Comparison of ENCODE assay signal across 29 cellular contexts in genomic region chr16:65285128-65286120, GRCh38.
DNase-seq lines count a peak whose midpoint lies in the region; ATAC-seq, FAIRE-seq and TF ChIP-seq lines count a peak whose summit lies in the region.
"Had no signal": no experiment of that assay in that cellular context is flagged by ENCODE, and none has a peak within 500 bp of the region (broad histone marks: within the 10 kb centered on the region; RNA-seq: fewer than 3 reads in every experiment).

No MANE protein-coding gene starts in this region.

- H3K36me3 ChIP-seq in astrocyte (ENCODE audit: insufficient read depth, low read length) (no peaks in the 10 kb centered on the region), heart right ventricle (no peaks in the 10 kb centered on the region), trophoblast cell (ENCODE audit: control insufficient read depth in 1 of 2, insufficient read depth in 2 of 2, low read length in 2 of 2) (no peaks in the 10 kb centered on the region)
- H3K36me3 ChIP-seq: colonic mucosa, ovary, sigmoid colon, upper lobe of left lung had no signal

- H2BK12ac ChIP-seq in trophoblast cell (ENCODE audit: low read length): peak overlapping the region; percentile 42

- H3K4ac ChIP-seq in trophoblast cell (ENCODE audit: low read depth, low read length): no peak overlapping the region

- no peaks in the 10 kb centered on the region for H3K36me3 Mint-ChIP-seq in HFFc6 (ENCODE audit: low read depth)
- peaks cover 1% of the 10 kb centered on the region for H3K36me3 Mint-ChIP-seq in astrocyte (ENCODE audit: low read depth, unreplicated experiment)
- H3K36me3 Mint-ChIP-seq: naive thymus-derived CD4-positive, alpha-beta T cell had no signal

- H4K20me1 ChIP-seq in astrocyte (ENCODE audit: insufficient read depth, low read length): no peaks in the 10 kb centered on the region

- H3K14ac ChIP-seq in trophoblast cell (ENCODE audit: low read length): peak overlapping the region; percentile 37

- H3K27ac Mint-ChIP-seq in HFFc6 (no peak overlapping the region), astrocyte (ENCODE audit: unreplicated experiment) (no peak overlapping the region)
- H3K27ac Mint-ChIP-seq: activated CD4-positive, alpha-beta T cell treated with anti-CD3 and anti-CD28 coated beads, Interleukin-2, amount 10 ng/mL, durations not matched to agents 7 days and 5 days; B cell; naive thymus-derived CD4-positive, alpha-beta T cell had no signal

- no peak for DNase-seq in HFFc6
- DNase-seq in astrocyte (ENCODE audit: low read depth): peak; percentile 42
- DNase-seq in heart right ventricle: peak; percentile 22 to 35
- DNase-seq in trophoblast cell: no peak
- no peak for DNase-seq in effector CD8-positive, alpha-beta T cell (lab: John Stamatoyannopoulos, UW)
- no peak for DNase-seq in midbrain (lab: John Stamatoyannopoulos, UW)
- no peak for DNase-seq in activated CD4-positive, alpha-beta T cell treated with anti-CD3 and anti-CD28 coated beads for 4 hours
- DNase-seq: activated CD4-positive, alpha-beta T cell treated with anti-CD3 and anti-CD28 coated beads, Interleukin-2, amount 10 ng/mL, durations not matched to agents 7 days and 5 days; activated CD8-positive, alpha-beta memory T cell treated with anti-CD3 and anti-CD28 coated beads, Interleukin-2, amount 50 U/mL, for 48 hours; activated naive CD4-positive, alpha-beta T cell; anterior cingulate cortex; Caco-2; colonic mucosa; GOT3; naive thymus-derived CD4-positive, alpha-beta T cell; NCI-H1417; NCI-H2107; NCI-H510A treated with DMSO at 0.1 percent for 48 hours; ovary; sigmoid colon; stimulated activated CD4-positive, alpha-beta T cell treated with anti-CD3 and anti-CD28 coated beads, Interleukin-1b, Interleukin-23, amount 100 ng/mL, for 48 hours; stimulated activated naive CD8-positive, alpha-beta T cell treated with anti-CD3 and anti-CD28 coated beads, Interleukin-15, Interleukin-2, amounts not matched to agents 100 U/mL and 50 U/mL, for 24 hours; T-helper 1 cell; upper lobe of left lung had no signal

- H3K4me3 ChIP-seq in astrocyte (ENCODE audit: insufficient read depth, low read depth, low read length): no peak overlapping the region
- no peak overlapping the region for H3K4me3 ChIP-seq in heart right ventricle
- no peak overlapping the region for H3K4me3 ChIP-seq in trophoblast cell (ENCODE audit: low read depth, low read length)
- H3K4me3 ChIP-seq: colonic mucosa, lung, ovary, sigmoid colon, upper lobe of left lung had no signal

- FAIRE-seq in astrocyte (lab: Jason Lieb, UNC): no peak
- FAIRE-seq: endothelial cell of umbilical vein, HTR-8/SVneo had no signal

- H4K91ac ChIP-seq in trophoblast cell (ENCODE audit: low read depth, low read length): peak overlapping the region; percentile 93

- peak overlapping the region; percentile 89 for H2BK5ac ChIP-seq in trophoblast cell (ENCODE audit: low read depth, low read length, poor library complexity)

- H3K27ac ChIP-seq in astrocyte (ENCODE audit: low read depth, low read length) (no peak overlapping the region), heart right ventricle (no peak overlapping the region), trophoblast cell (ENCODE audit: low read depth, low read length) (peak overlapping the region; percentile 90)
- H3K27ac ChIP-seq: colonic mucosa, ovary, sigmoid colon, upper lobe of left lung had no signal

- H3K9me3 ChIP-seq in astrocyte (ENCODE audit: insufficient read depth, low read depth, low read length): no peaks in the 10 kb centered on the region
- no peaks in the 10 kb centered on the region for H3K9me3 ChIP-seq in heart right ventricle
- H3K9me3 ChIP-seq in trophoblast cell (ENCODE audit: insufficient read depth, low read depth, low read length): no peaks in the 10 kb centered on the region
- H3K9me3 ChIP-seq: Caco-2, colonic mucosa, ovary, sigmoid colon, upper lobe of left lung had no signal

- H3K4me1 Mint-ChIP-seq in HFFc6 (ENCODE audit: low read depth): peaks cover 29% of the 10 kb centered on the region
- peaks cover 28% of the 10 kb centered on the region for H3K4me1 Mint-ChIP-seq in astrocyte (ENCODE audit: low read depth, unreplicated experiment)
- H3K4me1 Mint-ChIP-seq: activated CD4-positive, alpha-beta T cell treated with anti-CD3 and anti-CD28 coated beads, Interleukin-2, amount 10 ng/mL, durations not matched to agents 7 days and 5 days; B cell; naive thymus-derived CD4-positive, alpha-beta T cell had no signal

- ATAC-seq in heart right ventricle: peak; percentile 44 to 93 (median 82)
- no peak for ATAC-seq in HG02884 (IDR thresholded peaks at IDR 0.05; ENCODE audit: unreplicated experiment)
- ATAC-seq: naive thymus-derived CD4-positive, alpha-beta T cell; stimulated activated naive CD8-positive, alpha-beta T cell treated with anti-CD3 and anti-CD28 coated beads, Interleukin-15, Interleukin-2, amounts not matched to agents 100 U/mL and 50 U/mL, for 24 hours had no signal

- no peak overlapping the region for H2AK5ac ChIP-seq in trophoblast cell (ENCODE audit: low read length)

- H3K79me1 ChIP-seq in trophoblast cell (ENCODE audit: low read length): peaks cover 21% of the 10 kb centered on the region

- no peaks in the 10 kb centered on the region for H3K27me3 Mint-ChIP-seq in HFFc6 (ENCODE audit: insufficient read depth)
- peaks cover 4% of the 10 kb centered on the region for H3K27me3 Mint-ChIP-seq in astrocyte (ENCODE audit: low read depth, unreplicated experiment)
- H3K27me3 Mint-ChIP-seq: activated CD4-positive, alpha-beta T cell treated with anti-CD3 and anti-CD28 coated beads, Interleukin-2, amount 10 ng/mL, durations not matched to agents 7 days and 5 days; B cell had no signal

- H3K4me3 Mint-ChIP-seq in HFFc6 (peak overlapping the region; percentile 60), astrocyte (ENCODE audit: unreplicated experiment) (no peak overlapping the region)
- H3K4me3 Mint-ChIP-seq: activated CD4-positive, alpha-beta T cell treated with anti-CD3 and anti-CD28 coated beads, Interleukin-2, amount 10 ng/mL, durations not matched to agents 7 days and 5 days; B cell; naive thymus-derived CD4-positive, alpha-beta T cell had no signal

- H3K4me1 ChIP-seq in astrocyte (ENCODE audit: insufficient read depth, low read length): peaks cover 6% of the 10 kb centered on the region
- H3K4me1 ChIP-seq in heart right ventricle: peaks cover 0 to 14% (median 4%) of the 10 kb centered on the region in 9 donors
- H3K4me1 ChIP-seq in trophoblast cell (ENCODE audit: control insufficient read depth in 1 of 2, insufficient read depth in 2 of 2, low read length in 2 of 2): peaks cover 15 to 24% of the 10 kb centered on the region in 2 experiments
- H3K4me1 ChIP-seq: Caco-2, colonic mucosa, upper lobe of left lung had no signal

- no peaks in the 10 kb centered on the region for H3K27me3 ChIP-seq in astrocyte (ENCODE audit: insufficient read depth, low read length)
- no peaks in the 10 kb centered on the region for H3K27me3 ChIP-seq in heart right ventricle
- no peaks in the 10 kb centered on the region for H3K27me3 ChIP-seq in trophoblast cell (ENCODE audit: insufficient read depth, low read length)
- H3K27me3 ChIP-seq: colonic mucosa, ovary, sigmoid colon, upper lobe of left lung had no signal

- no peak overlapping the region for H4K12ac ChIP-seq in trophoblast cell (ENCODE audit: low read depth, low read length)

- peak overlapping the region; percentile 52 for H4K8ac ChIP-seq in trophoblast cell (ENCODE audit: low read depth, low read length)

- peak overlapping the region; percentile 90 for H2BK120ac ChIP-seq in trophoblast cell (ENCODE audit: insufficient read depth, low read length, poor library complexity)

- intact Hi-C loops in heart right ventricle (cut with DNase I): no loop called here

- H3K18ac ChIP-seq in trophoblast cell (ENCODE audit: low read length): peak overlapping the region; percentile 42

- no peaks in the 10 kb centered on the region for H3K79me2 ChIP-seq in astrocyte (ENCODE audit: insufficient read depth, low read length)
- peaks cover 4% of the 10 kb centered on the region for H3K79me2 ChIP-seq in trophoblast cell (ENCODE audit: control insufficient read depth, insufficient read depth, low read length, poor library complexity)

- H3K4me2 ChIP-seq in astrocyte (ENCODE audit: low read length): peak overlapping the region; percentile 47
- no peak overlapping the region for H3K4me2 ChIP-seq in trophoblast cell (ENCODE audit: low read length)

- H3K9me3 Mint-ChIP-seq in HFFc6 (no peaks in the 10 kb centered on the region), astrocyte (ENCODE audit: unreplicated experiment) (no peaks in the 10 kb centered on the region)
- H3K9me3 Mint-ChIP-seq: activated CD4-positive, alpha-beta T cell treated with anti-CD3 and anti-CD28 coated beads, Interleukin-2, amount 10 ng/mL, durations not matched to agents 7 days and 5 days had no signal

- WGBS in heart right ventricle, 2 donors: 54 to 59% methylated on average over 7 of the region's 7 CpGs
- no CpG with 5 or more reads among the region's 7 CpGs for WGBS in trophoblast cell (ENCODE audit: extremely low coverage, insufficient coverage, insufficient read length)

- H2AFZ ChIP-seq in astrocyte (ENCODE audit: low read depth, low read length) (no peak overlapping the region), trophoblast cell (ENCODE audit: insufficient read depth, low read length, poor library complexity) (no peak overlapping the region)

- no peak overlapping the region for H3K23ac ChIP-seq in trophoblast cell (ENCODE audit: low read length)

- H3K9ac ChIP-seq in astrocyte (ENCODE audit: low read length) (no peak overlapping the region), trophoblast cell (ENCODE audit: low read length) (no peak overlapping the region)

- no peak for TF ChIP-seq CTCF in HFFc6 (IDR thresholded peaks at IDR 0.05)
- TF ChIP-seq CTCF in astrocyte (IDR thresholded peaks at IDR 0.05; ENCODE audit: insufficient read depth, low read depth, low read length): no peak
- no peak for TF ChIP-seq CTCF in heart right ventricle (IDR thresholded peaks at IDR 0.05)

Comparison
In these comparisons a context has a peak if more than half of its experiments do, and no peak if none do; other contexts are left out.
1. DNase-seq: peak in astrocyte (single experiment) and heart right ventricle (2 of 2); none in HFFc6 (single experiment), trophoblast cell (0 of 2), effector CD8-positive, alpha-beta T cell (single experiment), midbrain (single experiment) and activated CD4-positive, alpha-beta T cell treated with anti-CD3 and anti-CD28 coated beads for 4 hours (0 of 2).